Comparison of ENCODE assay signal across 17 cellular contexts in genomic region chr2:43531251-43531650, GRCh38.
"Had no signal": no experiment of that assay in that cellular context is flagged by ENCODE, and none has a peak within 500 bp of the region (broad histone marks: within the 10 kb centered on the region; RNA-seq: fewer than 3 reads in every experiment).

No MANE protein-coding gene starts in this region.

- H3K4me1 Mint-ChIP-seq: activated CD4-positive, alpha-beta T cell treated with anti-CD3 and anti-CD28 coated beads for 36 hours; brain; nephron had no signal

- H3K4me3 Mint-ChIP-seq: activated CD4-positive, alpha-beta memory T cell treated with anti-CD3 and anti-CD28 coated beads for 36 hours; activated CD4-positive, alpha-beta T cell treated with anti-CD3 and anti-CD28 coated beads for 36 hours; activated CD8-positive, alpha-beta memory T cell treated with anti-CD3 and anti-CD28 coated beads, Interleukin-2, amount 10 ng/mL, durations not matched to agents 7 days and 5 days; activated naive CD4-positive, alpha-beta T cell treated with anti-CD3 and anti-CD28 coated beads, Interleukin-2, amount 50 U/mL, for 24 hours; activated T-cell treated with anti-CD3 and anti-CD28 coated beads, Interleukin-2, amount 50 U/mL, for 24 hours; nephron had no signal

- H3K27ac Mint-ChIP-seq: activated CD4-positive, alpha-beta memory T cell treated with anti-CD3 and anti-CD28 coated beads for 36 hours; activated CD4-positive, alpha-beta T cell treated with anti-CD3 and anti-CD28 coated beads for 36 hours; activated CD8-positive, alpha-beta memory T cell treated with anti-CD3 and anti-CD28 coated beads, Interleukin-2, amount 10 ng/mL, durations not matched to agents 7 days and 5 days; activated naive CD4-positive, alpha-beta T cell treated with anti-CD3 and anti-CD28 coated beads, Interleukin-2, amount 50 U/mL, for 24 hours; activated T-cell treated with anti-CD3 and anti-CD28 coated beads, Interleukin-2, amount 50 U/mL, for 24 hours; nephron had no signal

- H3K27me3 ChIP-seq: colonic mucosa, esophagus muscularis mucosa, heart left ventricle, right lobe of liver, spleen had no signal

- DNase-seq: activated CD4-positive, alpha-beta memory T cell treated with anti-CD3 and anti-CD28 coated beads for 36 hours; activated CD4-positive, alpha-beta T cell treated with anti-CD3 and anti-CD28 coated beads for 36 hours; activated CD8-positive, alpha-beta memory T cell treated with anti-CD3 and anti-CD28 coated beads, Interleukin-2, amount 10 ng/mL, durations not matched to agents 7 days and 5 days; activated effector memory CD4-positive, alpha-beta T cell treated with Interleukin-2 at 50 U/mL for 16 hours; activated T-cell treated with anti-CD3 and anti-CD28 coated beads, Interleukin-2, amount 50 U/mL, for 24 hours; central memory CD4-positive, alpha-beta T cell; colonic mucosa; foreskin fibroblast; heart left ventricle; lower lobe of right lung; nucleus accumbens; right lobe of liver; spleen had no signal

- H3K36me3 ChIP-seq: colonic mucosa, esophagus muscularis mucosa, lower lobe of right lung, right lobe of liver had no signal

- H3K9me3 ChIP-seq: colonic mucosa, esophagus muscularis mucosa, heart left ventricle, lower lobe of right lung, right lobe of liver, spleen had no signal

- H3K27me3 Mint-ChIP-seq: activated CD4-positive, alpha-beta memory T cell treated with anti-CD3 and anti-CD28 coated beads for 36 hours; activated CD4-positive, alpha-beta T cell treated with anti-CD3 and anti-CD28 coated beads for 36 hours; activated CD8-positive, alpha-beta memory T cell treated with anti-CD3 and anti-CD28 coated beads, Interleukin-2, amount 10 ng/mL, durations not matched to agents 7 days and 5 days; activated naive CD4-positive, alpha-beta T cell treated with anti-CD3 and anti-CD28 coated beads, Interleukin-2, amount 50 U/mL, for 24 hours; activated T-cell treated with anti-CD3 and anti-CD28 coated beads, Interleukin-2, amount 50 U/mL, for 24 hours; brain had no signal

- H3K4me3 ChIP-seq: colonic mucosa, esophagus muscularis mucosa, heart left ventricle, lower lobe of right lung, right lobe of liver, spleen had no signal

- ATAC-seq: activated CD4-positive, alpha-beta T cell treated with anti-CD3 and anti-CD28 coated beads for 36 hours; activated CD8-positive, alpha-beta memory T cell treated with anti-CD3 and anti-CD28 coated beads, Interleukin-2, amount 10 ng/mL, durations not matched to agents 7 days and 5 days; lower lobe of right lung; right lobe of liver had no signal

- H3K4me1 ChIP-seq: colonic mucosa had no signal

- H3K27ac ChIP-seq: colonic mucosa, heart left ventricle, lower lobe of right lung, right lobe of liver, spleen had no signal

- H3K9me3 Mint-ChIP-seq: activated naive CD4-positive, alpha-beta T cell treated with anti-CD3 and anti-CD28 coated beads, Interleukin-2, amount 50 U/mL, for 24 hours had no signal
